In genomic region chr3:64460877-64461276, GRCh38 we compare ENCODE assay signal across 2 cellular contexts.
TF ChIP-seq lines count a peak whose summit lies in the region.

No MANE protein-coding gene starts in this region.

TF ChIP-seq in IMR-90, 13 proteins besides CTCF, POLR2A, EP300 and RAD21:
- peak; percentile 75 for TF ChIP-seq FOS (IDR thresholded peaks at IDR 0.05; ENCODE audit: low read depth, low read length)
- TF ChIP-seq MXI1 (IDR thresholded peaks at IDR 0.05; ENCODE audit: borderline replicate concordance, low read depth, low read length), result no peak
- no peak for TF ChIP-seq RFX5 (IDR thresholded peaks at IDR 0.05; ENCODE audit: low read depth, low read length)
- TF ChIP-seq USF2 (IDR thresholded peaks at IDR 0.05; ENCODE audit: low read depth, low read length), result no peak
- no peak; the same call in 1 of the 2 replicates for TF ChIP-seq MAFK (IDR thresholded peaks at IDR 0.05; ENCODE audit: low read depth, low read length)
- no peak for TF ChIP-seq MAZ (IDR thresholded peaks at IDR 0.05; ENCODE audit: borderline replicate concordance, low read depth, low read length)
- TF ChIP-seq RCOR1 (IDR thresholded peaks at IDR 0.05; ENCODE audit: insufficient replicate concordance, low read length), result peak; percentile 82
- no peak for TF ChIP-seq NFE2L2 (IDR thresholded peaks at IDR 0.05; ENCODE audit: low read depth, low read length)
- 0 out of 2 replicates have a peak, but pooled peaks have one; percentile 23 for TF ChIP-seq BHLHE40 (IDR thresholded peaks at IDR 0.05; ENCODE audit: low read depth, low read length)
- no peak for TF ChIP-seq CHD1 (IDR thresholded peaks at IDR 0.05; ENCODE audit: low read depth, low read length)
- TF ChIP-seq SMC3 (IDR thresholded peaks at IDR 0.05; ENCODE audit: low read depth, low read length), result no peak
- TF ChIP-seq CEBPB (IDR thresholded peaks at IDR 0.05; ENCODE audit: low read depth, low read length), result peak; percentile 6; the same call in 1 of the 2 replicates
- no peak for TF ChIP-seq ELK1 (IDR thresholded peaks at IDR 0.05; ENCODE audit: borderline replicate concordance, low read depth, low read length)

TF ChIP-seq in neural cell, 6 proteins besides CTCF, POLR2A, EP300 and RAD21:
- no peak for TF ChIP-seq MXI1 (conservative IDR thresholded peaks at IDR 0.05; ENCODE audit: poor library complexity, severe bottlenecking)
- no peak for TF ChIP-seq SMC3 (conservative IDR thresholded peaks at IDR 0.05; ENCODE audit: poor library complexity)
- TF ChIP-seq REST (IDR thresholded peaks at IDR 0.05; ENCODE audit: borderline replicate concordance), result no peak
- TF ChIP-seq EZH2 (IDR thresholded peaks at IDR 0.05; ENCODE audit: borderline replicate concordance, insufficient read depth, low read length, poor library complexity, severe bottlenecking), result no peak
- TF ChIP-seq POLR2AphosphoS5 (IDR thresholded peaks at IDR 0.05), result no peak
TF ChIP-seq in neural cell: peak in this region for 0.
